ENCODE assay signal across 1 cellular context in genomic region chr1:117654485-117655219, GRCh38.
TF ChIP-seq lines count a peak whose summit lies in the region.

No MANE protein-coding gene starts in this region.

TF ChIP-seq in GM12878, 131 proteins besides CTCF, POLR2A, EP300 and RAD21 (continued from another document):
- TF ChIP-seq MYB (IDR thresholded peaks at IDR 0.05; ENCODE audit: borderline replicate concordance, low read depth, low read length) (no peak), SMC3 (IDR thresholded peaks at IDR 0.05; ENCODE audit: borderline replicate concordance, low read length) (no peak)
TF ChIP-seq in GM12878: peak in this region for 37.
